ENCODE assay signal across 29 cellular contexts in genomic region chr11:100800202-100800601, GRCh38.
"Had no signal": no experiment of that assay in that cellular context is flagged by ENCODE, and none has a peak within 500 bp of the region (broad histone marks: within the 10 kb centered on the region; RNA-seq: fewer than 3 reads in every experiment).

No MANE protein-coding gene starts in this region.

- DNase-seq: activated CD4-positive, alpha-beta memory T cell treated with anti-CD3 and anti-CD28 coated beads, Interleukin-2, amount 10 ng/mL, durations not matched to agents 7 days and 5 days; activated CD4-positive, alpha-beta T cell treated with anti-CD3 and anti-CD28 coated beads for 1 hour; activated CD4-positive, alpha-beta T cell treated with anti-CD3 and anti-CD28 coated beads for 4 hours; activated CD4-positive, alpha-beta T cell treated with anti-CD3 and anti-CD28 coated beads, Interleukin-2, amount 10 ng/mL, durations not matched to agents 7 days and 5 days; activated CD4-positive, alpha-beta T cell treated with anti-CD3 and anti-CD28 coated beads, Interleukin-2, amount 50 U/mL, for 4 hours; activated CD8-positive, alpha-beta memory T cell treated with anti-CD3 and anti-CD28 coated beads, Interleukin-2, amount 50 U/mL, for 48 hours; activated gamma-delta T cell; activated naive CD4-positive, alpha-beta T cell; activated naive CD4-positive, alpha-beta T cell treated with anti-CD3 and anti-CD28 coated beads, Interleukin-2, amount 10 ng/mL, durations not matched to agents 7 days and 5 days; activated naive CD8-positive, alpha-beta T cell treated with anti-CD3 and anti-CD28 coated beads for 36 hours; activated naive CD8-positive, alpha-beta T cell treated with anti-CD3 and anti-CD28 coated beads, Interleukin-2, amount 50 U/mL, for 24 hours; activated T-cell treated with anti-CD3 and anti-CD28 coated beads for 4 hours; activated T-cell treated with anti-CD3 and anti-CD28 coated beads, Interleukin-2, amount 50 U/mL, for 24 hours; activated T-cell treated with anti-CD3 and anti-CD28 coated beads, Interleukin-2, amount 50 U/mL, for 72 hours; adrenal gland; brain microvascular endothelial cell; dorsolateral prefrontal cortex; effector memory CD8-positive, alpha-beta T cell; erythroblast; foreskin keratinocyte; gastrocnemius medialis; glutamatergic neuron; heart left ventricle; T-helper 2 cell had no signal

- H3K4me3 ChIP-seq: adrenal gland, coronary artery, dorsolateral prefrontal cortex, esophagus muscularis mucosa, gastrocnemius medialis, heart left ventricle had no signal

- ATAC-seq: activated naive CD8-positive, alpha-beta T cell treated with anti-CD3 and anti-CD28 coated beads, Interleukin-2, amount 50 U/mL, for 24 hours; activated T-cell treated with anti-CD3 and anti-CD28 coated beads, Interleukin-2, amount 50 U/mL, for 72 hours; effector memory CD8-positive, alpha-beta T cell; foreskin keratinocyte; gastrocnemius medialis; heart left ventricle; WTC11 had no signal

- FAIRE-seq: astrocyte, bronchial epithelial cell had no signal
